16 cellular contexts compared by ENCODE assay signal in the genomic region with DNA sequence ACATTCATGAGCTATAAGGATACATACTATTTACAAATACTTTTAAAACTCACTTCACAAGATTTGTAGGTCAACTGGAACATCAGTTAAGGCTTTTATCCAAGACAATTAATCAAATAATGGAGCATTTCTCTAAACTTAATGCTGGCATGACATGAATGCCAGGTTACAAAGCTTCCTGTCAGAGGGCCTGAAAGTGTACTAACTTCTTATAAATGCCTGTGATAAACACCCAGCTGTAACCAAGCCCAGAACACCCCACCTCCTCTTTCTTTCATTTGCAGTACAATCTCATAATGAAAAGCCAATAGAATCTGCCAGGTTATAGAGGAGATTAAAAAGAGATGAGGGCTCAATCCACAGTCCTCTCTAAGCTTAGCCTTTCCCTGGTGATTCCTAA.
DNase-seq lines count a peak whose midpoint lies in the region; ATAC-seq, FAIRE-seq and TF ChIP-seq lines count a peak whose summit lies in the region.
"Had no signal": no experiment of that assay in that cellular context is flagged by ENCODE, and none has a peak within 500 bp of the region (broad histone marks: within the 10 kb centered on the region; RNA-seq: fewer than 3 reads in every experiment).

No MANE protein-coding gene starts in this region.

- no peaks in the 10 kb centered on the region for H3K9me3 Mint-ChIP-seq in activated B cell treated with CpG ODN at 0.5 μM for 24 hours
- no peaks in the 10 kb centered on the region for H3K9me3 Mint-ChIP-seq in T-helper 2 cell treated with Interferon-gamma antibody and Interleukin-4, amounts not matched to agents 5 μg/mL and 100 μg/mL, for 36 hours
- H3K9me3 Mint-ChIP-seq: CD8-positive, alpha-beta memory T cell; HFFc6 had no signal

- H3K27me3 Mint-ChIP-seq in activated B cell treated with CpG ODN at 0.5 μM for 24 hours, result no peaks in the 10 kb centered on the region
- no peaks in the 10 kb centered on the region for H3K27me3 Mint-ChIP-seq in T-helper 2 cell treated with Interferon-gamma antibody and Interleukin-4, amounts not matched to agents 5 μg/mL and 100 μg/mL, for 36 hours (ENCODE audit: low read depth)

- intact Hi-C loops in activated B cell treated with CpG ODN at 0.5 μM for 24 hours (cut with micrococcal nuclease), result no loop called here

- no peak for ATAC-seq in activated B cell treated with CpG ODN at 0.5 μM for 24 hours (ENCODE audit: low read depth)
- no peak for ATAC-seq in HG02571 (IDR thresholded peaks at IDR 0.05; ENCODE audit: unreplicated experiment)
- ATAC-seq in HG03354 (IDR thresholded peaks at IDR 0.05; ENCODE audit: poor library complexity, severe bottlenecking, unreplicated experiment), result no peak
- ATAC-seq: A549 had no signal

- H3K36me3 ChIP-seq in Karpas-422 (ENCODE audit: insufficient read depth, low read length), result peaks cover 5% of the 10 kb centered on the region; the same call in 1 of the 2 replicates
- H3K36me3 ChIP-seq: BLaER1 had no signal

- H3K36me3 Mint-ChIP-seq in activated B cell treated with CpG ODN at 0.5 μM for 24 hours (ENCODE audit: low read depth), result peaks cover 46% of the 10 kb centered on the region
- H3K36me3 Mint-ChIP-seq in T-helper 2 cell treated with Interferon-gamma antibody and Interleukin-4, amounts not matched to agents 5 μg/mL and 100 μg/mL, for 36 hours (ENCODE audit: low read depth), result no peaks in the 10 kb centered on the region
- H3K36me3 Mint-ChIP-seq: CD8-positive, alpha-beta memory T cell had no signal

- H3K27ac Mint-ChIP-seq in activated B cell treated with CpG ODN at 0.5 μM for 24 hours, result peak overlapping the region; percentile 68
- H3K27ac Mint-ChIP-seq in T-helper 2 cell treated with Interferon-gamma antibody and Interleukin-4, amounts not matched to agents 5 μg/mL and 100 μg/mL, for 36 hours, result no peak overlapping the region
- H3K27ac Mint-ChIP-seq: HFFc6 had no signal

- peaks cover 67% of the 10 kb centered on the region for H3K4me1 Mint-ChIP-seq in activated B cell treated with CpG ODN at 0.5 μM for 24 hours
- peaks cover 43% of the 10 kb centered on the region for H3K4me1 Mint-ChIP-seq in T-helper 2 cell treated with Interferon-gamma antibody and Interleukin-4, amounts not matched to agents 5 μg/mL and 100 μg/mL, for 36 hours (ENCODE audit: low read depth)

- peak; percentile 26 for FAIRE-seq in GM19239 (lab: Jason Lieb, UNC)
- FAIRE-seq: A549, GM12892 had no signal

- CTCF ChIA-PET in activated B cell treated with CpG ODN at 0.5 μM for 24 hours (lab: Charles Lee), result interaction anchor here (0.8 to 1.2 kb wide), 3 partner anchors 142 to 1724 kb away, joined by 3 to 4 read pairs (median 4); no protein-coding TSS in a partner anchor

- no peak overlapping the region for H3K4me2 ChIP-seq in Karpas-422 (ENCODE audit: low read depth, low read length, poor library complexity, severe bottlenecking)
- H3K4me2 ChIP-seq: A549, BLaER1 had no signal

- no peak overlapping the region for H3K4me3 Mint-ChIP-seq in activated B cell treated with CpG ODN at 0.5 μM for 24 hours
- H3K4me3 Mint-ChIP-seq in T-helper 2 cell treated with Interferon-gamma antibody and Interleukin-4, amounts not matched to agents 5 μg/mL and 100 μg/mL, for 36 hours, result no peak overlapping the region
- H3K4me3 Mint-ChIP-seq: CD8-positive, alpha-beta memory T cell; HFFc6 had no signal

- H3K79me2 ChIP-seq in Karpas-422 (ENCODE audit: low read length), result peaks cover 96% of the 10 kb centered on the region

- peak overlapping the region; percentile 60 for H3K27ac ChIP-seq in Karpas-422 (ENCODE audit: low read length)
- H3K27ac ChIP-seq: A549, BLaER1 had no signal

- POLR2A ChIA-PET in activated B cell treated with CpG ODN at 0.5 μM for 24 hours (lab: Charles Lee), result interaction anchor here (0.6 kb wide), 1 partner anchor 711 kb away, joined by 5 read pairs; no protein-coding TSS in a partner anchor

- no peak overlapping the region for H2AFZ ChIP-seq in Karpas-422 (ENCODE audit: low read length)

- H3K9me3 ChIP-seq in Karpas-422 (ENCODE audit: low read length), result no peaks in the 10 kb centered on the region
- H3K9me3 ChIP-seq: A549, BLaER1, Caco-2 had no signal

- no peaks in the 10 kb centered on the region for H4K20me1 ChIP-seq in Karpas-422 (ENCODE audit: insufficient read depth, low read depth, low read length)
- H4K20me1 ChIP-seq: BLaER1 had no signal

- H3K27me3 ChIP-seq in Karpas-422 (ENCODE audit: low read length), result no peaks in the 10 kb centered on the region
- H3K27me3 ChIP-seq: BLaER1 had no signal

- no peak overlapping the region for H3K9ac ChIP-seq in Karpas-422 (ENCODE audit: low read length)
- H3K9ac ChIP-seq: BLaER1 had no signal

- no peak for DNase-seq in GM19239 (ENCODE audit: insufficient read length, low spot score)
- no peak for DNase-seq in Karpas-422
- DNase-seq in activated B cell treated with CpG ODN at 0.5 μM for 24 hours, result no peak
- DNase-seq in retinal pigment epithelial cell (ENCODE audit: low read depth), result peak; percentile 60
- DNase-seq in T-helper 2 cell treated with Interferon-gamma antibody and Interleukin-4, amounts not matched to agents 5 μg/mL and 100 μg/mL, for 36 hours (ENCODE audit: low spot score), result no peak
- DNase-seq: Caco-2; CD8-positive, alpha-beta memory T cell; DND-41; GDM1; HCEC 1CT; HFFc6 had no signal

- peaks cover 68% of the 10 kb centered on the region for H3K4me1 ChIP-seq in Karpas-422 (ENCODE audit: low read length)
- H3K4me1 ChIP-seq: A549, BLaER1, Caco-2 had no signal

- TF ChIP-seq CTCF in activated B cell treated with CpG ODN at 0.5 μM for 24 hours (IDR thresholded peaks at IDR 0.05), result no peak
- TF ChIP-seq CTCF in retinal pigment epithelial cell (conservative IDR thresholded peaks at IDR 0.05; ENCODE audit: low read depth, low read length), result no peak

- H3K4me3 ChIP-seq in Karpas-422 (ENCODE audit: low read length) (no peak overlapping the region), retinal pigment epithelial cell (ENCODE audit: low read length) (no peak overlapping the region)
- H3K4me3 ChIP-seq: A549, BLaER1 had no signal

- no peaks in the 10 kb centered on the region for H3K9me2 ChIP-seq in Karpas-422 (replicated peaks; ENCODE audit: insufficient read depth, low read length)
